18 cellular contexts compared by ENCODE assay signal in genomic region chr10:6958254-6958653, GRCh38.
DNase-seq lines count a peak whose midpoint lies in the region; ATAC-seq and TF ChIP-seq lines count a peak whose summit lies in the region.
"Had no signal": no experiment of that assay in that cellular context is flagged by ENCODE, and none has a peak within 500 bp of the region (broad histone marks: within the 10 kb centered on the region; RNA-seq: fewer than 3 reads in every experiment).

No MANE protein-coding gene starts in this region.

- no peak overlapping the region for H3K27ac Mint-ChIP-seq in CD4-positive, alpha-beta T cell
- H3K27ac Mint-ChIP-seq: activated T-helper 2 cell treated with anti-CD3 and anti-CD28 coated beads, Interferon-gamma antibody, Interleukin-2, Interleukin-4, amounts not matched to agents 10 μg/mL and 5 μg/mL and 100 μg/mL, durations not matched to agents 14 hours and 24 hours and 36 hours; IgD-negative memory B cell had no signal

- DNase-seq in CD4-positive, alpha-beta T cell: no peak
- peak; percentile 65 for DNase-seq in Jurkat, Clone E6-1 (ENCODE audit: low read depth, low spot score)
- DNase-seq in SKM-1 (lab: John Stamatoyannopoulos, UW; ENCODE audit: unreplicated experiment) (peak; percentile 21), left kidney (ENCODE audit: low read depth, low spot score) (peak; percentile 8), DMS53 (lab: John Stamatoyannopoulos, UW) (no peak), GM13976 (ENCODE audit: low spot score) (no peak)
- DNase-seq in stimulated activated CD4-positive, alpha-beta T cell treated with anti-CD3 and anti-CD28 coated beads, Interleukin-4, amount 100 ng/mL, for 1 hour: no peak
- DNase-seq: BE2C; colonic mucosa; kidney; NCI-H187; stimulated activated naive CD8-positive, alpha-beta T cell treated with anti-CD3 and anti-CD28 coated beads, Interleukin-15, Interleukin-2, amounts not matched to agents 100 U/mL and 50 U/mL, for 24 hours had no signal

- H3K4me1 Mint-ChIP-seq in CD4-positive, alpha-beta T cell (ENCODE audit: low read depth): peaks cover 15% of the 10 kb centered on the region
- H3K4me1 Mint-ChIP-seq: IgD-negative memory B cell had no signal

- no peak overlapping the region for H3K4me3 ChIP-seq in Jurkat, Clone E6-1 (ENCODE audit: low read length)
- H3K4me3 ChIP-seq: ascending aorta, colonic mucosa, HAP-1, skin epidermis had no signal

- no peak for TF ChIP-seq CTCF in CD4-positive, alpha-beta T cell (IDR thresholded peaks at IDR 0.05)
- no peak for TF ChIP-seq CTCF in GM13976 (IDR thresholded peaks at IDR 0.05; ENCODE audit: borderline replicate concordance, control extremely low read depth, extremely low read depth, insufficient read depth, missing control alignments)

- H3K9me3 ChIP-seq in CD4-positive, alpha-beta T cell (ENCODE audit: control insufficient read depth, low read length): no peaks in the 10 kb centered on the region
- H3K9me3 ChIP-seq: ascending aorta, BE2C, colonic mucosa, HAP-1 had no signal

- H3K36me3 Mint-ChIP-seq in CD4-positive, alpha-beta T cell (ENCODE audit: low read depth): no peaks in the 10 kb centered on the region
- H3K36me3 Mint-ChIP-seq: IgD-negative memory B cell had no signal

- ATAC-seq in CD4-positive, alpha-beta T cell (ENCODE audit: poor library complexity): peak; percentile 11
- ATAC-seq: stimulated activated naive CD8-positive, alpha-beta T cell treated with anti-CD3 and anti-CD28 coated beads, Interleukin-15, Interleukin-2, amounts not matched to agents 100 U/mL and 50 U/mL, for 24 hours had no signal

- no peak overlapping the region for H3K4me3 Mint-ChIP-seq in CD4-positive, alpha-beta T cell
- H3K4me3 Mint-ChIP-seq: IgD-negative memory B cell had no signal

- H3K9me3 Mint-ChIP-seq in CD4-positive, alpha-beta T cell: no peaks in the 10 kb centered on the region
- H3K9me3 Mint-ChIP-seq: activated T-helper 2 cell treated with anti-CD3 and anti-CD28 coated beads, Interferon-gamma antibody, Interleukin-2, Interleukin-4, amounts not matched to agents 10 μg/mL and 5 μg/mL and 100 μg/mL, durations not matched to agents 14 hours and 24 hours and 36 hours; IgD-negative memory B cell had no signal

- POLR2A ChIA-PET in CD4-positive, alpha-beta T cell (lab: Charles Lee): no interaction called here

- CTCF ChIA-PET in CD4-positive, alpha-beta T cell (lab: Charles Lee): no interaction called here

- H3K27ac ChIP-seq in CD4-positive, alpha-beta T cell (ENCODE audit: low read depth, low read length): no peak overlapping the region
- H3K27ac ChIP-seq: ascending aorta, colonic mucosa, parathyroid adenoma had no signal

- intact Hi-C loops in CD4-positive, alpha-beta T cell (cut with DNase I, micrococcal nuclease): no loop called here

- in situ Hi-C loops in GM13976 (cut with MboI; ENCODE audit: low sequenced_read_pairs, unreplicated experiment): no loop called here

- no peaks in the 10 kb centered on the region for H3K27me3 ChIP-seq in CD4-positive, alpha-beta T cell (ENCODE audit: control insufficient read depth, insufficient read depth, low read length)
- H3K27me3 ChIP-seq: ascending aorta, BE2C, colonic mucosa had no signal

- H3K27me3 Mint-ChIP-seq in CD4-positive, alpha-beta T cell: no peaks in the 10 kb centered on the region

Comparison
In these comparisons a context has a peak if more than half of its experiments do, and no peak if none do; other contexts are left out.
1. DNase-seq: peak in Jurkat, Clone E6-1 (single experiment), SKM-1 (single experiment) and left kidney (single experiment); none in CD4-positive, alpha-beta T cell (0 of 10), DMS53 (single experiment), stimulated activated CD4-positive, alpha-beta T cell treated with anti-CD3 and anti-CD28 coated beads, Interleukin-4, amount 100 ng/mL, for 1 hour (single experiment) and GM13976 (single experiment).